12 cellular contexts compared by ENCODE assay signal in the genomic region with DNA sequence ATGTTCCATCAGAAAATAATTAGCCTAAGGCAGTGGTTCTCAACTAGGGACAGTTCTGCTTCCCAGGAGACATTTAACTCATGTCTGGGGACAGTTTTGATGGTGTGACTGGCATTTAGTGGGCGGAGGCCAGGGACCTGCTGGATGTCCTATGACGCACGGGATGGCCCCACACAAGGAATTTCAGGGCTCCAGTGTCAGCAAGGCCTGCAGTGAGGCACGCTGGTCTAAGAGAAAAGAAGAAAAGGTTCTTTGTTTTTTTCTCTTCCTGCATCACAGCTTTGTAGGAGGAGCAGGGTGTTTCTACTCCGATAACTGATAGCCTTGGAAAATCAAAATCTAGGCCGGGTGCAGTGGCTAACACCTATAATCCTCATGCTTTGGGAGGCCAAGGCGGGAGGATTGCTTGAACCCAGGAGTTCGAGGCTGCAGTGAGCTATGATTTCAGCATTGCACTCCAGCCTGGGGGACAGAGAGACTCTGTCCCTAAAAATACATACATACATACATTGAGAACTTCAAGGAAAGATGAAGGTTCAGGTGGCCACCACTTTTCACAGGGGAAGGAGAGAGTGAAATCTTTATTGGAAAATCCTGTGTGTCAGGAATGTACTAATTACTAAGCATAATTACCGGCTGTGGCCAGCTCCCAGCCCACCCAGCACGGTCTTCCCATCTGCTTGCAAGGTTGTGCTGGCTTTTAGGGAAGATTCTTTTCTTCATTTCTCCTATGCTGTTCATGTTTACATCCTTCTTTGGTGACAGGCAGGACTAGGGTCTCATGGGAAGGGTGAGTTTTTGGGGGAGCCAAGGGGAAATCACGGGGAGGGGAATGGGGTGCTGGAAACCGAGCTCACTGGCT.
"Had no signal": no experiment of that assay in that cellular context is flagged by ENCODE, and none has a peak within 500 bp of the region (broad histone marks: within the 10 kb centered on the region; RNA-seq: fewer than 3 reads in every experiment).

No MANE protein-coding gene starts in this region.

- DNase-seq: activated CD4-positive, alpha-beta T cell treated with anti-CD3 and anti-CD28 coated beads, Interleukin-2, amount 10 ng/mL, durations not matched to agents 7 days and 5 days; activated CD8-positive, alpha-beta memory T cell treated with anti-CD3 and anti-CD28 coated beads for 24 hours; activated naive CD4-positive, alpha-beta T cell treated with anti-CD3 and anti-CD28 coated beads for 36 hours; midbrain; stimulated activated CD4-positive, alpha-beta T cell treated with anti-CD3 and anti-CD28 coated beads, Interleukin-12 subunit alpha, Interleukin-12 subunit beta, amount 100 ng/mL, for 4 hours; stimulated activated naive CD4-positive, alpha-beta T cell; T-helper 17 cell; upper lobe of left lung had no signal

- H3K9me3 Mint-ChIP-seq: activated CD4-positive, alpha-beta T cell treated with anti-CD3 and anti-CD28 coated beads, Interleukin-2, amount 10 ng/mL, durations not matched to agents 7 days and 5 days; activated naive CD4-positive, alpha-beta T cell treated with anti-CD3 and anti-CD28 coated beads for 36 hours; activated T-helper 17 cell treated with anti-CD3 and anti-CD28 coated beads, Interleukin-2, amount 50 U/mL, for 72 hours; central memory CD8-positive, alpha-beta T cell; WTC11 had no signal

- H3K9me3 ChIP-seq: prostate gland, upper lobe of left lung had no signal

- H3K36me3 ChIP-seq: prostate gland, upper lobe of left lung had no signal

- H3K36me3 Mint-ChIP-seq: WTC11 had no signal

- H3K27me3 Mint-ChIP-seq: activated CD4-positive, alpha-beta T cell treated with anti-CD3 and anti-CD28 coated beads, Interleukin-2, amount 10 ng/mL, durations not matched to agents 7 days and 5 days; activated T-helper 17 cell treated with anti-CD3 and anti-CD28 coated beads, Interleukin-2, amount 50 U/mL, for 72 hours; central memory CD8-positive, alpha-beta T cell; T-helper 17 cell had no signal

- H3K27ac ChIP-seq: prostate gland, upper lobe of left lung had no signal

- ATAC-seq: activated T-helper 17 cell treated with anti-CD3 and anti-CD28 coated beads, Interleukin-2, amount 50 U/mL, for 72 hours; T-helper 17 cell had no signal

- H3K4me1 ChIP-seq: prostate gland, upper lobe of left lung had no signal

- H3K4me3 ChIP-seq: prostate gland, upper lobe of left lung had no signal

- H3K4me1 Mint-ChIP-seq: activated CD4-positive, alpha-beta T cell treated with anti-CD3 and anti-CD28 coated beads, Interleukin-2, amount 10 ng/mL, durations not matched to agents 7 days and 5 days; activated T-helper 17 cell treated with anti-CD3 and anti-CD28 coated beads, Interleukin-2, amount 50 U/mL, for 72 hours; central memory CD8-positive, alpha-beta T cell; T-helper 17 cell had no signal

- H3K4me3 Mint-ChIP-seq: activated CD4-positive, alpha-beta T cell treated with anti-CD3 and anti-CD28 coated beads, Interleukin-2, amount 10 ng/mL, durations not matched to agents 7 days and 5 days; activated naive CD4-positive, alpha-beta T cell treated with anti-CD3 and anti-CD28 coated beads for 36 hours; activated T-helper 17 cell treated with anti-CD3 and anti-CD28 coated beads, Interleukin-2, amount 50 U/mL, for 72 hours; central memory CD8-positive, alpha-beta T cell; T-helper 17 cell; WTC11 had no signal

- H3K27ac Mint-ChIP-seq: activated CD4-positive, alpha-beta T cell treated with anti-CD3 and anti-CD28 coated beads, Interleukin-2, amount 10 ng/mL, durations not matched to agents 7 days and 5 days; activated naive CD4-positive, alpha-beta T cell treated with anti-CD3 and anti-CD28 coated beads for 36 hours; activated T-helper 17 cell treated with anti-CD3 and anti-CD28 coated beads, Interleukin-2, amount 50 U/mL, for 72 hours; T-helper 17 cell; WTC11 had no signal

- H3K27me3 ChIP-seq: upper lobe of left lung had no signal
